ENCODE assay signal across 1 cellular context in genomic region chr14:20609215-20610001, GRCh38.
TF ChIP-seq lines count a peak whose summit lies in the region.

No MANE protein-coding gene starts in this region.

TF ChIP-seq in HepG2, 621 proteins besides CTCF, POLR2A, EP300 and RAD21 (continued from another document and continues in another):
- TF ChIP-seq ATF6 (CRISPR knock-in tag; conservative IDR thresholded peaks at IDR 0.05) = no peak
- no peak for TF ChIP-seq GLI4 (CRISPR knock-in tag; IDR thresholded peaks at IDR 0.05; ENCODE audit: borderline replicate concordance)
- TF ChIP-seq ZNF777 (CRISPR knock-in tag; IDR thresholded peaks at IDR 0.05) = peak; percentile 12; the same call in 1 of the 2 replicates
- TF ChIP-seq ZFP82 (CRISPR knock-in tag; IDR thresholded peaks at IDR 0.05; ENCODE audit: borderline replicate concordance) = no peak
- TF ChIP-seq ZSCAN12 (CRISPR knock-in tag; IDR thresholded peaks at IDR 0.05) = no peak
- 0 out of 2 replicates have a peak, but pooled peaks have one; percentile 4 for TF ChIP-seq ZNF510 (CRISPR knock-in tag; IDR thresholded peaks at IDR 0.05; ENCODE audit: low read depth)
- TF ChIP-seq ZBTB37 (CRISPR knock-in tag; IDR thresholded peaks at IDR 0.05) = no peak; the same call in 1 of the 2 replicates
- TF ChIP-seq DMAP1 (CRISPR knock-in tag; IDR thresholded peaks at IDR 0.05) = no peak
- peak; percentile 13; the same call in 1 of the 2 replicates for TF ChIP-seq ESRRA (CRISPR knock-in tag; IDR thresholded peaks at IDR 0.05; ENCODE audit: low read depth)
- TF ChIP-seq ZNF761 (CRISPR knock-in tag; conservative IDR thresholded peaks at IDR 0.05) = no peak
- TF ChIP-seq ZBTB44 (CRISPR knock-in tag; IDR thresholded peaks at IDR 0.05) = no peak
- TF ChIP-seq PITX1 (CRISPR knock-in tag; IDR thresholded peaks at IDR 0.05) = no peak
- TF ChIP-seq IRX3 (CRISPR knock-in tag; IDR thresholded peaks at IDR 0.05; ENCODE audit: borderline replicate concordance, low read depth) = no peak
- TF ChIP-seq THYN1 (CRISPR knock-in tag; IDR thresholded peaks at IDR 0.05; ENCODE audit: borderline replicate concordance, low read depth) = no peak
- peak; percentile 77; the same call in 1 of the 2 replicates for TF ChIP-seq BRF2 (CRISPR knock-in tag; IDR thresholded peaks at IDR 0.05)
- no peak for TF ChIP-seq ZNF274 (CRISPR knock-in tag; IDR thresholded peaks at IDR 0.05)
- TF ChIP-seq FOXK2 (IDR thresholded peaks at IDR 0.05) = no peak
- peak; percentile 49; the same call in 1 of the 2 replicates for TF ChIP-seq CSRNP1 (CRISPR knock-in tag; IDR thresholded peaks at IDR 0.05)
- no peak for TF ChIP-seq WIZ (CRISPR knock-in tag; IDR thresholded peaks at IDR 0.05)
- no peak for TF ChIP-seq POLR2AphosphoS2 (IDR thresholded peaks at IDR 0.05; ENCODE audit: low read depth, low read length)
- TF ChIP-seq GFI1 (CRISPR knock-in tag; IDR thresholded peaks at IDR 0.05; ENCODE audit: borderline replicate concordance) = peak; percentile 59; the same call in 1 of the 2 replicates
- TF ChIP-seq ZNF674 (CRISPR knock-in tag; IDR thresholded peaks at IDR 0.05; ENCODE audit: low read depth) = no peak
- TF ChIP-seq ZNF282 (IDR thresholded peaks at IDR 0.05; ENCODE audit: partially characterized antibody) = no peak
- TF ChIP-seq HNRNPL (IDR thresholded peaks at IDR 0.05; ENCODE audit: low read depth, low read length) = 0 out of 2 replicates have a peak, but pooled peaks have one; percentile 47
- no peak for TF ChIP-seq ZZZ3 (CRISPR knock-in tag; IDR thresholded peaks at IDR 0.05; ENCODE audit: borderline replicate concordance)
- TF ChIP-seq SPEN (CRISPR knock-in tag; IDR thresholded peaks at IDR 0.05; ENCODE audit: low read depth) = peak; percentile 15; the same call in 1 of the 2 replicates
- TF ChIP-seq ZNF549 (CRISPR knock-in tag; IDR thresholded peaks at IDR 0.05) = no peak
- TF ChIP-seq NR2C2 (CRISPR knock-in tag; IDR thresholded peaks at IDR 0.05; ENCODE audit: borderline replicate concordance) = no peak
- peak; percentile 59 for TF ChIP-seq ZNF350 (CRISPR knock-in tag; IDR thresholded peaks at IDR 0.05; ENCODE audit: borderline replicate concordance, low read depth)
- TF ChIP-seq ATF7 (IDR thresholded peaks at IDR 0.05) = no peak
- no peak for TF ChIP-seq ATF7 (CRISPR knock-in tag; IDR thresholded peaks at IDR 0.05)
- TF ChIP-seq, protein P1, sequence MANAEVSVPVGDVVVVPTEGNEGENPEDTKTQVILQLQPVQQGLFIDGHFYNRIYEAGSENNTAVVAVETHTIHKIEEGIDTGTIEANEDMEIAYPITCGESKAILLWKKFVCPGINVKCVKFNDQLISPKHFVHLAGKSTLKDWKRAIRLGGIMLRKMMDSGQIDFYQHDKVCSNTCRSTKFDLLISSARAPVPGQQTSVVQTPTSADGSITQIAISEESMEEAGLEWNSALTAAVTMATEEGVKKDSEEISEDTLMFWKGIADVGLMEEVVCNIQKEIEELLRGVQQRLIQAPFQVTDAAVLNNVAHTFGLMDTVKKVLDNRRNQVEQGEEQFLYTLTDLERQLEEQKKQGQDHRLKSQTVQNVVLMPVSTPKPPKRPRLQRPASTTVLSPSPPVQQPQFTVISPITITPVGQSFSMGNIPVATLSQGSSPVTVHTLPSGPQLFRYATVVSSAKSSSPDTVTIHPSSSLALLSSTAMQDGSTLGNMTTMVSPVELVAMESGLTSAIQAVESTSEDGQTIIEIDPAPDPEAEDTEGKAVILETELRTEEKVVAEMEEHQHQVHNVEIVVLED (CRISPR knock-in tag; IDR thresholded peaks at IDR 0.05; ENCODE audit: borderline replicate concordance) = no peak
- no peak for TF ChIP-seq ELF3 (CRISPR knock-in tag; IDR thresholded peaks at IDR 0.05)
- TF ChIP-seq HES4 (CRISPR knock-in tag; IDR thresholded peaks at IDR 0.05; ENCODE audit: borderline replicate concordance) = no peak
- TF ChIP-seq CHD4 (IDR thresholded peaks at IDR 0.05; ENCODE audit: borderline replicate concordance, low read length) = no peak; the same call in 1 of the 2 replicates
- no peak for TF ChIP-seq PCBP1 (IDR thresholded peaks at IDR 0.05; ENCODE audit: borderline replicate concordance, low read depth, low read length)
- peak; percentile 26; the same call in 1 of the 2 replicates for TF ChIP-seq ZNF652 (CRISPR knock-in tag; IDR thresholded peaks at IDR 0.05; ENCODE audit: borderline replicate concordance, low read depth)
- TF ChIP-seq ZNF121 (CRISPR knock-in tag; IDR thresholded peaks at IDR 0.05) = no peak
- TF ChIP-seq EHMT2 (IDR thresholded peaks at IDR 0.05; ENCODE audit: borderline replicate concordance, low read depth, low read length) = no peak; the same call in 1 of the 2 replicates
- TF ChIP-seq ZNF253 (CRISPR knock-in tag; IDR thresholded peaks at IDR 0.05; ENCODE audit: borderline replicate concordance) = no peak
- no peak for TF ChIP-seq ZNF503 (CRISPR knock-in tag; IDR thresholded peaks at IDR 0.05)
- TF ChIP-seq ZNF564 (CRISPR knock-in tag; IDR thresholded peaks at IDR 0.05) = no peak; the same call in 1 of the 2 replicates
- no peak for TF ChIP-seq ZNF770 (CRISPR knock-in tag; IDR thresholded peaks at IDR 0.05)
- 0 out of 2 replicates have a peak, but pooled peaks have one; percentile 48 for TF ChIP-seq GTF2F1 (IDR thresholded peaks at IDR 0.05; ENCODE audit: low read length)
- TF ChIP-seq HOXD1 (CRISPR knock-in tag; IDR thresholded peaks at IDR 0.05) = no peak
- TF ChIP-seq, protein P2, sequence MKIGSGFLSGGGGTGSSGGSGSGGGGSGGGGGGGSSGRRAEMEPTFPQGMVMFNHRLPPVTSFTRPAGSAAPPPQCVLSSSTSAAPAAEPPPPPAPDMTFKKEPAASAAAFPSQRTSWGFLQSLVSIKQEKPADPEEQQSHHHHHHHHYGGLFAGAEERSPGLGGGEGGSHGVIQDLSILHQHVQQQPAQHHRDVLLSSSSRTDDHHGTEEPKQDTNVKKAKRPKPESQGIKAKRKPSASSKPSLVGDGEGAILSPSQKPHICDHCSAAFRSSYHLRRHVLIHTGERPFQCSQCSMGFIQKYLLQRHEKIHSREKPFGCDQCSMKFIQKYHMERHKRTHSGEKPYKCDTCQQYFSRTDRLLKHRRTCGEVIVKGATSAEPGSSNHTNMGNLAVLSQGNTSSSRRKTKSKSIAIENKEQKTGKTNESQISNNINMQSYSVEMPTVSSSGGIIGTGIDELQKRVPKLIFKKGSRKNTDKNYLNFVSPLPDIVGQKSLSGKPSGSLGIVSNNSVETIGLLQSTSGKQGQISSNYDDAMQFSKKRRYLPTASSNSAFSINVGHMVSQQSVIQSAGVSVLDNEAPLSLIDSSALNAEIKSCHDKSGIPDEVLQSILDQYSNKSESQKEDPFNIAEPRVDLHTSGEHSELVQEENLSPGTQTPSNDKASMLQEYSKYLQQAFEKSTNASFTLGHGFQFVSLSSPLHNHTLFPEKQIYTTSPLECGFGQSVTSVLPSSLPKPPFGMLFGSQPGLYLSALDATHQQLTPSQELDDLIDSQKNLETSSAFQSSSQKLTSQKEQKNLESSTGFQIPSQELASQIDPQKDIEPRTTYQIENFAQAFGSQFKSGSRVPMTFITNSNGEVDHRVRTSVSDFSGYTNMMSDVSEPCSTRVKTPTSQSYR (CRISPR knock-in tag; IDR thresholded peaks at IDR 0.05; ENCODE audit: borderline replicate concordance) = no peak
- TF ChIP-seq EZH2 (conservative IDR thresholded peaks at IDR 0.05; ENCODE audit: low read depth, low read length) = no peak
